In the genomic region with DNA sequence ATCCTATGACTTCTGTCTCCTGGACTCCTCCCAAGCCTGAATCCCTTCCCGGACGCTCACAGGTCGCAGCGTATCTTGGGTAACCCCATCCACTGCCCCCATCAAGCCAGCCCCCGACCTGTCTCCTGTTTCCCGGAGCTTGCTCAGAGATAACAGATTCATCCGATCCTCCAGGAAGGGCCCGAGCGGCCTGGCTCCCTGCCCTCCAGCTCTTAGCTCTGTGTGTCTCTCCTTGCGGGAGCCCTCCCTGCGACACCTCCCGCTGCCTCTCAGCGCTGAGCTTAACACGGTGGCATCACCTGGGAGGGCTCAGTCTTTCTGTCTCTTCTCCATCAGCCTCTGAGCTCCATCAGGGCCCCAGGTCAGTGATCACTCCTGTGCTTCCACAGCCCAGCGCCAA, we compare ENCODE assay signal across 17 cellular contexts.
"Had no signal": no experiment of that assay in that cellular context is flagged by ENCODE, and none has a peak within 500 bp of the region (broad histone marks: within the 10 kb centered on the region; RNA-seq: fewer than 3 reads in every experiment).

No MANE protein-coding gene starts in this region.

- H3K36me3 Mint-ChIP-seq: naive B cell had no signal

- ATAC-seq: gastrocnemius medialis, heart right ventricle, left ventricle myocardium superior had no signal

- H3K36me3 ChIP-seq: esophagus muscularis mucosa, gastrocnemius medialis, heart right ventricle, sigmoid colon had no signal

- FAIRE-seq: urothelium cell line had no signal

- DNase-seq: cortex of kidney; effector memory CD4-positive, alpha-beta T cell; gastrocnemius medialis; heart right ventricle; islet precursor cell; left ventricle myocardium superior; mesendoderm; naive B cell; sigmoid colon; stimulated activated CD4-positive, alpha-beta T cell treated with anti-CD3 and anti-CD28 coated beads, Interleukin-12 subunit alpha, Interleukin-12 subunit beta, amount 100 ng/mL, for 4 hours; stimulated activated naive CD4-positive, alpha-beta T cell treated with Interleukin-2 at 50 U/mL for 16 hours; trophoblast cell had no signal

- H3K4me3 ChIP-seq: esophagus muscularis mucosa, gastrocnemius medialis, heart right ventricle, sigmoid colon, skin epidermis had no signal

- H3K27ac ChIP-seq: epithelial cell of prostate, esophagus muscularis mucosa, gastrocnemius medialis, heart right ventricle, sigmoid colon, skin epidermis had no signal

- H3K27me3 ChIP-seq: esophagus muscularis mucosa had no signal

- H3K9me3 ChIP-seq: esophagus muscularis mucosa, gastrocnemius medialis, heart right ventricle, sigmoid colon had no signal

- H3K27ac Mint-ChIP-seq: naive B cell, nephron had no signal

- H3K4me3 Mint-ChIP-seq: nephron had no signal
